Comparison of ENCODE assay signal across 35 cellular contexts in genomic region chr7:124776153-124776552, GRCh38. TPM values are rescaled to one million over a fixed set of nuclear protein-coding genes. Genes with fewer than 3 reads are reported as not detected.
"Had no signal": no experiment of that assay in that cellular context is flagged by ENCODE, and none has a peak within 500 bp of the region (broad histone marks: within the 10 kb centered on the region; RNA-seq: fewer than 3 reads in every experiment).

No MANE protein-coding gene starts in this region.

- DNase-seq: activated B cell treated with CpG ODN at 0.5 μM for 24 hours; activated CD4-positive, alpha-beta memory T cell treated with anti-CD3 and anti-CD28 coated beads for 36 hours; activated CD4-positive, alpha-beta T cell treated with anti-CD3 and anti-CD28 coated beads for 4 hours; activated CD4-positive, alpha-beta T cell treated with anti-CD3 and anti-CD28 coated beads, Interleukin-2, amount 10 ng/mL, durations not matched to agents 24 days and 14 days; activated CD4-positive, alpha-beta T cell treated with anti-CD3 and anti-CD28 coated beads, Interleukin-2, amount 50 U/mL, for 1 hour; activated CD4-positive, alpha-beta T cell treated with anti-CD3 and anti-CD28 coated beads, Interleukin-2, amount 50 U/mL, for 4 hours; activated CD4-positive, CD25-positive, alpha-beta regulatory T cell treated with anti-CD3 and anti-CD28 coated beads, Interleukin-2, amount 50 U/mL, for 72 hours; activated CD8-positive, alpha-beta memory T cell treated with anti-CD3 and anti-CD28 coated beads, Interleukin-2, amount 50 U/mL, for 4 hours; activated CD8-positive, alpha-beta T cell treated with anti-CD3 and anti-CD28 coated beads for 36 hours; activated effector memory CD4-positive, alpha-beta T cell treated with anti-CD3 and anti-CD28 coated beads, Interleukin-2, amount 50 U/mL, for 16 hours; activated gamma-delta T cell treated with Interleukin-2 at 50 U/mL for 16 hours; activated naive CD4-positive, alpha-beta T cell; activated naive CD4-positive, alpha-beta T cell treated with anti-CD3 and anti-CD28 coated beads for 36 hours; activated naive CD4-positive, alpha-beta T cell treated with anti-CD3 and anti-CD28 coated beads, Interleukin-2, amount 50 U/mL, for 16 hours; activated naive CD8-positive, alpha-beta T cell treated with anti-CD3 and anti-CD28 coated beads for 36 hours; activated T-cell treated with anti-CD3 and anti-CD28 coated beads for 4 hours; activated T-cell treated with anti-CD3 and anti-CD28 coated beads, Interleukin-2, amount 50 U/mL, for 1 hour; activated T-cell treated with anti-CD3 and anti-CD28 coated beads, Interleukin-2, amount 50 U/mL, for 4 hours; activated T-cell treated with anti-CD3 and anti-CD28 coated beads, Interleukin-2, amount 50 U/mL, for 72 hours; adrenal gland; amniotic stem cell; aorta; body of pancreas; brain microvascular endothelial cell; central memory CD4-positive, alpha-beta T cell; T-helper 2 cell; T-helper 9 cell had no signal

- ATAC-seq: activated CD8-positive, alpha-beta T cell treated with anti-CD3 and anti-CD28 coated beads for 36 hours; activated naive CD4-positive, alpha-beta T cell treated with anti-CD3 and anti-CD28 coated beads, Interleukin-2, amount 50 U/mL, for 72 hours; activated T-cell treated with anti-CD3 and anti-CD28 coated beads, Interleukin-2, amount 50 U/mL, for 4 hours; activated T-cell treated with anti-CD3 and anti-CD28 coated beads, Interleukin-2, amount 50 U/mL, for 72 hours; activated T-helper 17 cell treated with anti-CD3 and anti-CD28 coated beads, Interleukin-2, amount 50 U/mL, for 72 hours; body of pancreas had no signal

- H3K4me3 ChIP-seq: adrenal gland, body of pancreas, breast epithelium had no signal

- H3K4me1 ChIP-seq: adrenal gland, body of pancreas, breast epithelium had no signal

- H3K27me3 ChIP-seq: adrenal gland, body of pancreas, brain microvascular endothelial cell, breast epithelium had no signal

- FAIRE-seq: astrocyte, TTC549 had no signal

- H3K36me3 ChIP-seq: adrenal gland, brain microvascular endothelial cell, breast epithelium had no signal

- H3K9me3 ChIP-seq: adrenal gland, body of pancreas, breast epithelium had no signal

- H3K27ac ChIP-seq: adrenal gland, body of pancreas, brain microvascular endothelial cell, breast epithelium, VCaP had no signal

RNA-seq across cellular contexts. Expression of gene GPR37, which starts 10.6 kb away (rescaled TPM):
- total RNA-seq: activated B cell treated with CpG ODN at 0.5 μM for 24 hours; activated CD4-positive, alpha-beta T cell treated with anti-CD3 and anti-CD28 coated beads, Interleukin-2, amount 10 ng/mL, durations not matched to agents 24 days and 14 days; activated CD8-positive, alpha-beta memory T cell treated with anti-CD3 and anti-CD28 coated beads for 36 hours; activated CD8-positive, alpha-beta T cell treated with anti-CD3 and anti-CD28 coated beads for 36 hours; activated naive CD4-positive, alpha-beta T cell treated with anti-CD3 and anti-CD28 coated beads for 36 hours; activated naive CD4-positive, alpha-beta T cell treated with anti-CD3 and anti-CD28 coated beads, Interleukin-2, amount 50 U/mL, for 72 hours; activated naive CD8-positive, alpha-beta T cell treated with anti-CD3 and anti-CD28 coated beads for 36 hours; activated T-cell treated with anti-CD3 and anti-CD28 coated beads, Interleukin-2, amount 50 U/mL, for 4 hours; activated T-cell treated with anti-CD3 and anti-CD28 coated beads, Interleukin-2, amount 50 U/mL, for 72 hours; activated T-helper 1 cell treated with anti-CD3 and anti-CD28 coated beads, Interleukin-12 subunit alpha, Interleukin-12 subunit beta, Interleukin-2, Interleukin-4 antibody, amounts not matched to agents 30 ng/mL and 10 ng/mL and 1 ng/mL, durations not matched to agents 14 hours and 24 hours and 36 hours; activated T-helper 17 cell treated with anti-CD3 and anti-CD28 coated beads, Interleukin-2, amount 50 U/mL, for 72 hours had no signal
